Comparison of ENCODE assay signal across 1 cellular context in the genomic region with DNA sequence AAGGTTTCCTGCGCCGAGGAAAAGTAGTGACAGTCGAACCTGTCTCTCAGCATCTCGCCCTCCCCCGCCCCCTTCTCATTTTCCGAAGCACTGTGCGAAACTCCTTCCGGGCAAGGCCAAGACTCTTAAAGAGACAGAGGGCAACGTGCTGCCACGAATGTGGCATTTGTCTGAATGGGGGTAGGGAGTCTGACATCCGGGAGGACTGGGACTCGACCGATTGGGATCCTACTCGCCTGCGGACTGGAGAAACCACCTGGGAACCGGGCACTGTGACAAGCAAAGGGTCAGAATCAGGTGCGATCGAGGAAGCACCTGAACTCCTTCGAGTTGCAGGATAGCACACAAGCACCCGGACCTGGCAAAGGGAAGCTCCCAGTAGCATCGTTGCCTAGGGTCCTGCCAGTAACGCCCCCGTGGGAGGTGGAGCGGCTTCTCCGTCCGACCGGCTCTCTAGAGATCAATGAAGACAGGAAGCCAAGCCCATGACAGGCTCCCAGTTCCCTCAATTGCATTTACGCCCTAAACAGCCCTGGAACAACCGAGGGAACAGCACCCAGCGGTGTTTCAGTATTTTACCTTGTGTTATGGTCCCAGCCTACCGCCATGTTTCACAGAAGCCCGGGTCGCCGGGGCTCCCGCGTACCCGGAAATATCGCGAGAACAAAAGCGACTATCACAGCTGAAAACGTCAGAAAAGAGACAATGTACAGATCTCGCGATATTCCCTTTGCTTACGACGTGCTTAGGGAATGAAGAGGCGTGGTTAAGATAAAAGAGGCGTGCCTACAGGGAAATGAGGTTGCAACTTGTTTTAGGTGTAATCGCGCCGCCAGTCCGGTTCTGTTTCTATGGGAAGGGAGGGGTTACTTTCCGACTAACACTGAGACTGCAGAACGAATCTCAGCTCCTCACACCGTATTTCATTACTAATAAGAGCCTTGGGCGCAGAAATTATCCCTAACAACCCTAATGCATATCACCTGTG.
A peak's percentile ranks its signal among the peaks of the same experiment; 100 is the strongest.
TF ChIP-seq lines count a peak whose summit lies in the region.

A gene with protein sequence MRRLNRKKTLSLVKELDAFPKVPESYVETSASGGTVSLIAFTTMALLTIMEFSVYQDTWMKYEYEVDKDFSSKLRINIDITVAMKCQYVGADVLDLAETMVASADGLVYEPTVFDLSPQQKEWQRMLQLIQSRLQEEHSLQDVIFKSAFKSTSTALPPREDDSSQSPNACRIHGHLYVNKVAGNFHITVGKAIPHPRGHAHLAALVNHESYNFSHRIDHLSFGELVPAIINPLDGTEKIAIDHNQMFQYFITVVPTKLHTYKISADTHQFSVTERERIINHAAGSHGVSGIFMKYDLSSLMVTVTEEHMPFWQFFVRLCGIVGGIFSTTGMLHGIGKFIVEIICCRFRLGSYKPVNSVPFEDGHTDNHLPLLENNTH (minus strand): TSS at position 637 of the 988 bp plus-strand sequence. CDS start 9,539 bp downstream, outside the sequence.

TF ChIP-seq in HepG2, 621 proteins besides CTCF, POLR2A, EP300 and RAD21 (continued from another document and continues in another):
- TF ChIP-seq, protein P1, sequence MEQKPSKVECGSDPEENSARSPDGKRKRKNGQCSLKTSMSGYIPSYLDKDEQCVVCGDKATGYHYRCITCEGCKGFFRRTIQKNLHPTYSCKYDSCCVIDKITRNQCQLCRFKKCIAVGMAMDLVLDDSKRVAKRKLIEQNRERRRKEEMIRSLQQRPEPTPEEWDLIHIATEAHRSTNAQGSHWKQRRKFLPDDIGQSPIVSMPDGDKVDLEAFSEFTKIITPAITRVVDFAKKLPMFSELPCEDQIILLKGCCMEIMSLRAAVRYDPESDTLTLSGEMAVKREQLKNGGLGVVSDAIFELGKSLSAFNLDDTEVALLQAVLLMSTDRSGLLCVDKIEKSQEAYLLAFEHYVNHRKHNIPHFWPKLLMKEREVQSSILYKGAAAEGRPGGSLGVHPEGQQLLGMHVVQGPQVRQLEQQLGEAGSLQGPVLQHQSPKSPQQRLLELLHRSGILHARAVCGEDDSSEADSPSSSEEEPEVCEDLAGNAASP (CRISPR knock-in tag; IDR thresholded peaks at IDR 0.05; ENCODE audit: borderline replicate concordance), result 0 out of 2 replicates have a peak, but pooled peaks have one; percentile 16
- TF ChIP-seq, protein P2, sequence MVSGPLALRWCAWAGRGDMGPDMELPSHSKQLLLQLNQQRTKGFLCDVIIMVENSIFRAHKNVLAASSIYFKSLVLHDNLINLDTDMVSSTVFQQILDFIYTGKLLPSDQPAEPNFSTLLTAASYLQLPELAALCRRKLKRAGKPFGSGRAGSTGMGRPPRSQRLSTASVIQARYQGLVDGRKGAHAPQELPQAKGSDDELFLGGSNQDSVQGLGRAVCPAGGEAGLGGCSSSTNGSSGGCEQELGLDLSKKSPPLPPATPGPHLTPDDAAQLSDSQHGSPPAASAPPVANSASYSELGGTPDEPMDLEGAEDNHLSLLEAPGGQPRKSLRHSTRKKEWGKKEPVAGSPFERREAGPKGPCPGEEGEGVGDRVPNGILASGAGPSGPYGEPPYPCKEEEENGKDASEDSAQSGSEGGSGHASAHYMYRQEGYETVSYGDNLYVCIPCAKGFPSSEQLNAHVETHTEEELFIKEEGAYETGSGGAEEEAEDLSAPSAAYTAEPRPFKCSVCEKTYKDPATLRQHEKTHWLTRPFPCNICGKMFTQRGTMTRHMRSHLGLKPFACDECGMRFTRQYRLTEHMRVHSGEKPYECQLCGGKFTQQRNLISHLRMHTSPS (CRISPR knock-in tag; IDR thresholded peaks at IDR 0.05; ENCODE audit: low read depth), result no peak
- TF ChIP-seq MTF2 (CRISPR knock-in tag; IDR thresholded peaks at IDR 0.05; ENCODE audit: borderline replicate concordance), result no peak
- TF ChIP-seq, protein P3, sequence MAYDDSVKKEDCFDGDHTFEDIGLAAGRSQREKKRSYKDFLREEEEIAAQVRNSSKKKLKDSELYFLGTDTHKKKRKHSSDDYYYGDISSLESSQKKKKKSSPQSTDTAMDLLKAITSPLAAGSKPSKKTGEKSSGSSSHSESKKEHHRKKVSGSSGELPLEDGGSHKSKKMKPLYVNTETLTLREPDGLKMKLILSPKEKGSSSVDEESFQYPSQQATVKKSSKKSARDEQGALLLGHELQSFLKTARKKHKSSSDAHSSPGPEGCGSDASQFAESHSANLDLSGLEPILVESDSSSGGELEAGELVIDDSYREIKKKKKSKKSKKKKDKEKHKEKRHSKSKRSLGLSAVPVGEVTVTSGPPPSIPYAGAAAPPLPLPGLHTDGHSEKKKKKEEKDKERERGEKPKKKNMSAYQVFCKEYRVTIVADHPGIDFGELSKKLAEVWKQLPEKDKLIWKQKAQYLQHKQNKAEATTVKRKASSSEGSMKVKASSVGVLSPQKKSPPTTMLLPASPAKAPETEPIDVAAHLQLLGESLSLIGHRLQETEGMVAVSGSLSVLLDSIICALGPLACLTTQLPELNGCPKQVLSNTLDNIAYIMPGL (CRISPR knock-in tag; IDR thresholded peaks at IDR 0.05; ENCODE audit: borderline replicate concordance in 1 of 2, low read depth in 1 of 2), result peak in 1 of 2 experiments; percentile 57; a peak in 1 of 4 replicates
- no peak for TF ChIP-seq MBD4 (IDR thresholded peaks at IDR 0.05; ENCODE audit: borderline replicate concordance, low read length)
- TF ChIP-seq FOXK2 (IDR thresholded peaks at IDR 0.05), result peak; percentile 24; the same call in 1 of the 2 replicates
- 0 out of 2 replicates have a peak, but pooled peaks have one; percentile 40 for TF ChIP-seq HIVEP1 (CRISPR knock-in tag; IDR thresholded peaks at IDR 0.05)
- TF ChIP-seq ZEB1 (IDR thresholded peaks at IDR 0.05; ENCODE audit: insufficient replicate concordance, low read depth), result no peak
- TF ChIP-seq, protein P4, sequence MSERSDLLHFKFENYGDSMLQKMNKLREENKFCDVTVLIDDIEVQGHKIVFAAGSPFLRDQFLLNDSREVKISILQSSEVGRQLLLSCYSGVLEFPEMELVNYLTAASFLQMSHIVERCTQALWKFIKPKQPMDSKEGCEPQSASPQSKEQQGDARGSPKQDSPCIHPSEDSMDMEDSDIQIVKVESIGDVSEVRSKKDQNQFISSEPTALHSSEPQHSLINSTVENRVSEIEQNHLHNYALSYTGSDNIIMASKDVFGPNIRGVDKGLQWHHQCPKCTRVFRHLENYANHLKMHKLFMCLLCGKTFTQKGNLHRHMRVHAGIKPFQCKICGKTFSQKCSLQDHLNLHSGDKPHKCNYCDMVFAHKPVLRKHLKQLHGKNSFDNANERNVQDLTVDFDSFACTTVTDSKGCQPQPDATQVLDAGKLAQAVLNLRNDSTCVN (CRISPR knock-in tag; IDR thresholded peaks at IDR 0.05; ENCODE audit: borderline replicate concordance), result 0 out of 2 replicates have a peak, but pooled peaks have one; percentile 16
- no peak for TF ChIP-seq TBX3 (IDR thresholded peaks at IDR 0.05; ENCODE audit: borderline replicate concordance)
- TF ChIP-seq, protein P5, sequence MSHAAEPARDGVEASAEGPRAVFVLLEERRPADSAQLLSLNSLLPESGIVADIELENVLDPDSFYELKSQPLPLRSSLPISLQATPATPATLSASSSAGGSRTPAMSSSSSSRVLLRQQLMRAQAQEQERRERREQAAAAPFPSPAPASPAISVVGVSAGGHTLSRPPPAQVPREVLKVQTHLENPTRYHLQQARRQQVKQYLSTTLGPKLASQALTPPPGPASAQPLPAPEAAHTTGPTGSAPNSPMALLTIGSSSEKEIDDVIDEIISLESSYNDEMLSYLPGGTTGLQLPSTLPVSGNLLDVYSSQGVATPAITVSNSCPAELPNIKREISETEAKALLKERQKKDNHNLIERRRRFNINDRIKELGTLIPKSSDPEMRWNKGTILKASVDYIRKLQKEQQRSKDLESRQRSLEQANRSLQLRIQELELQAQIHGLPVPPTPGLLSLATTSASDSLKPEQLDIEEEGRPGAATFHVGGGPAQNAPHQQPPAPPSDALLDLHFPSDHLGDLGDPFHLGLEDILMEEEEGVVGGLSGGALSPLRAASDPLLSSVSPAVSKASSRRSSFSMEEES (CRISPR knock-in tag; IDR thresholded peaks at IDR 0.05), result peak; percentile 36; the same call in 1 of the 2 replicates
- no peak for TF ChIP-seq ZNF10 (CRISPR knock-in tag; IDR thresholded peaks at IDR 0.05; ENCODE audit: borderline replicate concordance, low read depth)
- TF ChIP-seq, protein P6, sequence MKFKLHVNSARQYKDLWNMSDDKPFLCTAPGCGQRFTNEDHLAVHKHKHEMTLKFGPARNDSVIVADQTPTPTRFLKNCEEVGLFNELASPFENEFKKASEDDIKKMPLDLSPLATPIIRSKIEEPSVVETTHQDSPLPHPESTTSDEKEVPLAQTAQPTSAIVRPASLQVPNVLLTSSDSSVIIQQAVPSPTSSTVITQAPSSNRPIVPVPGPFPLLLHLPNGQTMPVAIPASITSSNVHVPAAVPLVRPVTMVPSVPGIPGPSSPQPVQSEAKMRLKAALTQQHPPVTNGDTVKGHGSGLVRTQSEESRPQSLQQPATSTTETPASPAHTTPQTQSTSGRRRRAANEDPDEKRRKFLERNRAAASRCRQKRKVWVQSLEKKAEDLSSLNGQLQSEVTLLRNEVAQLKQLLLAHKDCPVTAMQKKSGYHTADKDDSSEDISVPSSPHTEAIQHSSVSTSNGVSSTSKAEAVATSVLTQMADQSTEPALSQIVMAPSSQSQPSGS (CRISPR knock-in tag; IDR thresholded peaks at IDR 0.05), result peak; percentile 38; the same call in 1 of the 2 replicates
- peak; percentile 76; the same call in 1 of the 2 replicates for TF ChIP-seq SIN3A (IDR thresholded peaks at IDR 0.05; ENCODE audit: borderline replicate concordance, low read depth, low read length)
- peak; percentile 61; the same call in 1 of the 2 replicates for TF ChIP-seq HOXA3 (CRISPR knock-in tag; IDR thresholded peaks at IDR 0.05)
- TF ChIP-seq HDAC1 (CRISPR knock-in tag; IDR thresholded peaks at IDR 0.05), result peak; percentile 75; the same call in 1 of the 2 replicates
- TF ChIP-seq ZNF570 (CRISPR knock-in tag; IDR thresholded peaks at IDR 0.05; ENCODE audit: borderline replicate concordance), result no peak
- TF ChIP-seq GTF3A (CRISPR knock-in tag; conservative IDR thresholded peaks at IDR 0.05), result no peak
- TF ChIP-seq KAT7 (CRISPR knock-in tag; IDR thresholded peaks at IDR 0.05; ENCODE audit: borderline replicate concordance), result peak; percentile 29; the same call in 1 of the 2 replicates
- no peak for TF ChIP-seq HHEX (CRISPR knock-in tag; IDR thresholded peaks at IDR 0.05)
- TF ChIP-seq FLYWCH1 (CRISPR knock-in tag; IDR thresholded peaks at IDR 0.05), result no peak
- 0 out of 2 replicates have a peak, but pooled peaks have one; percentile 4 for TF ChIP-seq MXD4 (CRISPR knock-in tag; IDR thresholded peaks at IDR 0.05)
- TF ChIP-seq, protein P7, sequence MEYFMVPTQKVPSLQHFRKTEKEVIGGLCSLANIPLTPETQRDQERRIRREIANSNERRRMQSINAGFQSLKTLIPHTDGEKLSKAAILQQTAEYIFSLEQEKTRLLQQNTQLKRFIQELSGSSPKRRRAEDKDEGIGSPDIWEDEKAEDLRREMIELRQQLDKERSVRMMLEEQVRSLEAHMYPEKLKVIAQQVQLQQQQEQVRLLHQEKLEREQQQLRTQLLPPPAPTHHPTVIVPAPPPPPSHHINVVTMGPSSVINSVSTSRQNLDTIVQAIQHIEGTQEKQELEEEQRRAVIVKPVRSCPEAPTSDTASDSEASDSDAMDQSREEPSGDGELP (IDR thresholded peaks at IDR 0.05; ENCODE audit: borderline replicate concordance, low read depth), result peak; percentile 40; the same call in 1 of the 2 replicates
- peak; percentile 88 for TF ChIP-seq KMT2B (CRISPR knock-in tag; IDR thresholded peaks at IDR 0.05)
- TF ChIP-seq ATF7 (IDR thresholded peaks at IDR 0.05), result no peak
- TF ChIP-seq ATF7 (CRISPR knock-in tag; IDR thresholded peaks at IDR 0.05), result no peak; the same call in 1 of the 2 replicates
- TF ChIP-seq, protein P8, sequence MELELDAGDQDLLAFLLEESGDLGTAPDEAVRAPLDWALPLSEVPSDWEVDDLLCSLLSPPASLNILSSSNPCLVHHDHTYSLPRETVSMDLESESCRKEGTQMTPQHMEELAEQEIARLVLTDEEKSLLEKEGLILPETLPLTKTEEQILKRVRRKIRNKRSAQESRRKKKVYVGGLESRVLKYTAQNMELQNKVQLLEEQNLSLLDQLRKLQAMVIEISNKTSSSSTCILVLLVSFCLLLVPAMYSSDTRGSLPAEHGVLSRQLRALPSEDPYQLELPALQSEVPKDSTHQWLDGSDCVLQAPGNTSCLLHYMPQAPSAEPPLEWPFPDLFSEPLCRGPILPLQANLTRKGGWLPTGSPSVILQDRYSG (CRISPR knock-in tag; IDR thresholded peaks at IDR 0.05), result no peak
- no peak for TF ChIP-seq ZNF746 (CRISPR knock-in tag; IDR thresholded peaks at IDR 0.05)
- TF ChIP-seq FOXC1 (CRISPR knock-in tag; IDR thresholded peaks at IDR 0.05; ENCODE audit: borderline replicate concordance), result no peak
- no peak for TF ChIP-seq ZKSCAN8 (CRISPR knock-in tag; IDR thresholded peaks at IDR 0.05; ENCODE audit: borderline replicate concordance)
- TF ChIP-seq GATAD1 (CRISPR knock-in tag; IDR thresholded peaks at IDR 0.05), result peak; percentile 96
- TF ChIP-seq NFIC (IDR thresholded peaks at IDR 0.05; ENCODE audit: low read length), result 0 out of 2 replicates have a peak, but pooled peaks have one; percentile 41
- no peak for TF ChIP-seq HNRNPH1 (optimal IDR thresholded peaks at IDR 0.05; ENCODE audit: low read depth, low read length)
- TF ChIP-seq, protein P9, sequence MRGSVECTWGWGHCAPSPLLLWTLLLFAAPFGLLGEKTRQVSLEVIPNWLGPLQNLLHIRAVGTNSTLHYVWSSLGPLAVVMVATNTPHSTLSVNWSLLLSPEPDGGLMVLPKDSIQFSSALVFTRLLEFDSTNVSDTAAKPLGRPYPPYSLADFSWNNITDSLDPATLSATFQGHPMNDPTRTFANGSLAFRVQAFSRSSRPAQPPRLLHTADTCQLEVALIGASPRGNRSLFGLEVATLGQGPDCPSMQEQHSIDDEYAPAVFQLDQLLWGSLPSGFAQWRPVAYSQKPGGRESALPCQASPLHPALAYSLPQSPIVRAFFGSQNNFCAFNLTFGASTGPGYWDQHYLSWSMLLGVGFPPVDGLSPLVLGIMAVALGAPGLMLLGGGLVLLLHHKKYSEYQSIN (CRISPR knock-in tag; IDR thresholded peaks at IDR 0.05; ENCODE audit: borderline replicate concordance), result no peak
- TF ChIP-seq YEATS2 (CRISPR knock-in tag; IDR thresholded peaks at IDR 0.05; ENCODE audit: borderline replicate concordance), result peak; percentile 93; the same call in 1 of the 2 replicates
- no peak for TF ChIP-seq ZSCAN31 (CRISPR knock-in tag; IDR thresholded peaks at IDR 0.05; ENCODE audit: low read depth)
- TF ChIP-seq ZNF773 (CRISPR knock-in tag; IDR thresholded peaks at IDR 0.05; ENCODE audit: borderline replicate concordance), result no peak
- TF ChIP-seq ZNF879 (CRISPR knock-in tag; IDR thresholded peaks at IDR 0.05), result 0 out of 2 replicates have a peak, but pooled peaks have one; percentile 37
- TF ChIP-seq HNRNPLL (IDR thresholded peaks at IDR 0.05; ENCODE audit: low read depth, low read length, poor library complexity, severe bottlenecking), result no peak
- no peak for TF ChIP-seq NCOR1 (IDR thresholded peaks at IDR 0.05; ENCODE audit: borderline replicate concordance, low read length)
- peak; percentile 52 for TF ChIP-seq RBFOX2 (IDR thresholded peaks at IDR 0.05; ENCODE audit: low read depth, low read length)
- no peak for TF ChIP-seq GTF2F1 (IDR thresholded peaks at IDR 0.05; ENCODE audit: low read length)
- TF ChIP-seq MEF2D (CRISPR knock-in tag; IDR thresholded peaks at IDR 0.05), result peak; percentile 70
- 0 out of 2 replicates have a peak, but pooled peaks have one; percentile 25 for TF ChIP-seq ZSCAN29 (CRISPR knock-in tag; conservative IDR thresholded peaks at IDR 0.05)
- TF ChIP-seq ZNF780A (CRISPR knock-in tag; IDR thresholded peaks at IDR 0.05), result no peak
- TF ChIP-seq ZNF737 (CRISPR knock-in tag; IDR thresholded peaks at IDR 0.05; ENCODE audit: borderline replicate concordance), result no peak
- TF ChIP-seq ZNF382 (CRISPR knock-in tag; IDR thresholded peaks at IDR 0.05; ENCODE audit: borderline replicate concordance), result no peak
- TF ChIP-seq ATF7-NPFF (CRISPR knock-in tag; IDR thresholded peaks at IDR 0.05; ENCODE audit: low read depth), result no peak
- TF ChIP-seq SOX13 (IDR thresholded peaks at IDR 0.05), result no peak
- TF ChIP-seq SOX13 (CRISPR knock-in tag; conservative IDR thresholded peaks at IDR 0.05 in 1 of 2, IDR thresholded peaks at IDR 0.05 in 1 of 2), result peak in 1 of 2 experiments; percentile 57; a peak in 1 of 4 replicates
